ENCODE assay signal across 29 cellular contexts in genomic region chr11:8713760-8714159, GRCh38. TPM values are rescaled to one million over a fixed set of nuclear protein-coding genes. Genes with fewer than 3 reads are reported as not detected.
DNase-seq lines count a peak whose midpoint lies in the region; ATAC-seq, FAIRE-seq and TF ChIP-seq lines count a peak whose summit lies in the region.
"Had no signal": no experiment of that assay in that cellular context is flagged by ENCODE, and none has a peak within 500 bp of the region (broad histone marks: within the 10 kb centered on the region; RNA-seq: fewer than 3 reads in every experiment).

No MANE protein-coding gene starts in this region.

- 0 out of 2 replicates have a peak overlapping the region, but pooled peaks have one; percentile 59 for H3K27ac Mint-ChIP-seq in GM23338
- peak overlapping the region; percentile 95 for H3K27ac Mint-ChIP-seq in endodermal cell
- H3K27ac Mint-ChIP-seq: activated CD8-positive, alpha-beta memory T cell treated with anti-CD3 and anti-CD28 coated beads, Interleukin-2, amount 10 ng/mL, durations not matched to agents 7 days and 5 days; CD8-positive, alpha-beta memory T cell; mesothelial cell of epicardium; naive thymus-derived CD4-positive, alpha-beta T cell; stimulated activated effector memory CD8-positive, alpha-beta T cell treated with anti-CD3 and anti-CD28 coated beads, Interleukin-12 subunit alpha, Interleukin-12 subunit beta, amount 100 ng/mL, for 72 hours had no signal

- H3K27me3 Mint-ChIP-seq in GM23338 (ENCODE audit: insufficient read depth, low read depth, poor library complexity), result peaks cover 20% of the 10 kb centered on the region
- no peaks in the 10 kb centered on the region for H3K27me3 Mint-ChIP-seq in endodermal cell (ENCODE audit: insufficient read depth)
- H3K27me3 Mint-ChIP-seq: activated CD8-positive, alpha-beta memory T cell treated with anti-CD3 and anti-CD28 coated beads, Interleukin-2, amount 10 ng/mL, durations not matched to agents 7 days and 5 days had no signal

- H3K27ac ChIP-seq in GM23338 (ENCODE audit: low read depth) (no peak overlapping the region), endodermal cell (ENCODE audit: low read depth, low read length) (peak overlapping the region; percentile 30), HepG2 (ENCODE audit: extremely low read length, insufficient read depth, low read length) (peak overlapping the region; percentile 26), gastrocnemius medialis (peak overlapping the region; percentile 23 to 79 (median 49))
- H3K27ac ChIP-seq: brain microvascular endothelial cell, epithelial cell of prostate had no signal

- H3K36me3 ChIP-seq in GM23338 (ENCODE audit: insufficient read depth) (no peaks in the 10 kb centered on the region), endodermal cell (ENCODE audit: control insufficient read depth, insufficient read depth, low read length) (peaks cover 92% of the 10 kb centered on the region), HepG2 (replicated peaks in 1 of 2; ENCODE audit: control insufficient read depth in 1 of 2, insufficient read depth in 2 of 2, low read length in 2 of 2) (peaks cover 0 to 10% of the 10 kb centered on the region in 2 experiments; a peak in 2 of 5 replicates), gastrocnemius medialis (peaks cover 0 to 9% of the 10 kb centered on the region in 2 donors)
- H3K36me3 ChIP-seq: BE2C had no signal

- H3K36me3 Mint-ChIP-seq in GM23338 (ENCODE audit: low read depth) (peaks cover 12% of the 10 kb centered on the region), endodermal cell (ENCODE audit: low read depth) (peaks cover 34% of the 10 kb centered on the region)
- H3K36me3 Mint-ChIP-seq: activated CD8-positive, alpha-beta memory T cell treated with anti-CD3 and anti-CD28 coated beads, Interleukin-2, amount 10 ng/mL, durations not matched to agents 7 days and 5 days; naive thymus-derived CD4-positive, alpha-beta T cell; stimulated activated effector memory CD8-positive, alpha-beta T cell treated with anti-CD3 and anti-CD28 coated beads, Interleukin-12 subunit alpha, Interleukin-12 subunit beta, amount 100 ng/mL, for 72 hours had no signal

- H3F3A ChIP-seq in GM23338 (replicated peaks; ENCODE audit: low read depth), result no peaks in the 10 kb centered on the region

- 40 to 41% methylated on average over 5 of the region's 5 CpGs for WGBS in endodermal cell (ENCODE audit: insufficient coverage in 1 of 2, insufficient read length in 1 of 2), 2 experiments
- 22% methylated on average over 5 of the region's 5 CpGs for WGBS in HepG2 (ENCODE audit: low lambda C conversion rate)

- peak; percentile 92 for FAIRE-seq in HepG2 (lab: Jason Lieb, UNC)
- no peak for FAIRE-seq in urothelium cell line (lab: Jason Lieb, UNC)
- FAIRE-seq: GM12891, H1 had no signal

- no peak overlapping the region for H3K4me3 Mint-ChIP-seq in GM23338
- peak overlapping the region; percentile 13 for H3K4me3 Mint-ChIP-seq in endodermal cell
- H3K4me3 Mint-ChIP-seq: activated CD8-positive, alpha-beta memory T cell treated with anti-CD3 and anti-CD28 coated beads, Interleukin-2, amount 10 ng/mL, durations not matched to agents 7 days and 5 days; CD8-positive, alpha-beta memory T cell; mesothelial cell of epicardium; stimulated activated effector memory CD8-positive, alpha-beta T cell treated with anti-CD3 and anti-CD28 coated beads, Interleukin-12 subunit alpha, Interleukin-12 subunit beta, amount 100 ng/mL, for 72 hours had no signal

- no peaks in the 10 kb centered on the region for H3K9me2 ChIP-seq in GM23338 (ENCODE audit: insufficient read depth)

- TF ChIP-seq CTCF in GM23338 (conservative IDR thresholded peaks at IDR 0.05; ENCODE audit: low read depth in 2 of 2) (no peak), endodermal cell (conservative IDR thresholded peaks at IDR 0.05) (no peak), HepG2 (CRISPR knock-in tag; IDR thresholded peaks at IDR 0.05) (no peak), gastrocnemius medialis (IDR thresholded peaks at IDR 0.05 in 4 of 5, conservative IDR thresholded peaks at IDR 0.05 in 1 of 5) (no peak)

- H3K9me3 ChIP-seq in endodermal cell (ENCODE audit: control insufficient read depth, low read length) (no peaks in the 10 kb centered on the region), HepG2 (ENCODE audit: low read length) (no peaks in the 10 kb centered on the region), gastrocnemius medialis (no peaks in the 10 kb centered on the region)
- H3K9me3 ChIP-seq: BE2C, heart left ventricle, MG63 had no signal

- H3K27me3 ChIP-seq in GM23338 (ENCODE audit: insufficient read depth), result no peaks in the 10 kb centered on the region
- H3K27me3 ChIP-seq in endodermal cell (ENCODE audit: control insufficient read depth, insufficient read depth, low read length, poor library complexity, severe bottlenecking), result no peaks in the 10 kb centered on the region
- H3K27me3 ChIP-seq in HepG2 (ENCODE audit: control insufficient read depth in 1 of 2, insufficient read depth in 2 of 2, low read length in 2 of 2), result no peaks in the 10 kb centered on the region
- H3K27me3 ChIP-seq in gastrocnemius medialis, result no peaks in the 10 kb centered on the region
- H3K27me3 ChIP-seq: BE2C, brain microvascular endothelial cell, heart left ventricle, MG63 had no signal

- TF ChIP-seq POLR2A in HepG2 (IDR thresholded peaks at IDR 0.05; ENCODE audit: insufficient read depth in 1 of 2, low read depth in 2 of 2, low read length in 2 of 2) (no peak), gastrocnemius medialis (IDR thresholded peaks at IDR 0.05) (no peak)

- H3K9ac ChIP-seq in endodermal cell (ENCODE audit: extremely low read depth, low read length, poor library complexity, severe bottlenecking), result peak overlapping the region; percentile 7
- H3K9ac ChIP-seq in HepG2 (ENCODE audit: insufficient read depth, low read depth, low read length), result no peak overlapping the region

- H3K9me3 Mint-ChIP-seq in GM23338 (no peaks in the 10 kb centered on the region), endodermal cell (no peaks in the 10 kb centered on the region)
- H3K9me3 Mint-ChIP-seq: CD8-positive, alpha-beta memory T cell; mesothelial cell of epicardium; stimulated activated effector memory CD8-positive, alpha-beta T cell treated with anti-CD3 and anti-CD28 coated beads, Interleukin-12 subunit alpha, Interleukin-12 subunit beta, amount 100 ng/mL, for 72 hours had no signal

- POLR2A ChIA-PET in HepG2 (lab: Yijun Ruan, JAX), result interaction anchor here (1.1 to 2.4 kb wide), 2 partner anchors 25 to 32 kb away, joined by 3 to 9 read pairs; partner anchors contain the start of genes RPL27A and TRIM66

- TF ChIP-seq EP300 in HepG2 (IDR thresholded peaks at IDR 0.05; ENCODE audit: low read depth in 2 of 2, low read length in 2 of 2) (no peak), HepG2 (CRISPR knock-in tag; IDR thresholded peaks at IDR 0.05; ENCODE audit: borderline replicate concordance) (no peak)

- no peaks in the 10 kb centered on the region for H3K79me2 ChIP-seq in GM23338 (replicated peaks; ENCODE audit: insufficient read depth)
- no peaks in the 10 kb centered on the region for H3K79me2 ChIP-seq in HepG2 (ENCODE audit: insufficient read depth, low read length)

- H2AFZ ChIP-seq in GM23338 (no peak overlapping the region), HepG2 (ENCODE audit: low read length) (no peak overlapping the region)

- intact Hi-C loops in HepG2 (cut with micrococcal nuclease; ENCODE audit: unreplicated experiment) (no loop called here), gastrocnemius medialis (cut with DNase I; ENCODE audit: low total_unique reads) (no loop called here)

- H3K4me1 Mint-ChIP-seq in GM23338, result peaks cover 28% of the 10 kb centered on the region
- peaks cover 47% of the 10 kb centered on the region for H3K4me1 Mint-ChIP-seq in endodermal cell

- H3K4me1 ChIP-seq in GM23338 (ENCODE audit: insufficient read depth) (peaks cover 7% of the 10 kb centered on the region), endodermal cell (ENCODE audit: control insufficient read depth, insufficient read depth, low read length) (peaks cover 20% of the 10 kb centered on the region), HepG2 (ENCODE audit: insufficient read depth, low read length) (peaks cover 60% of the 10 kb centered on the region), gastrocnemius medialis (peaks cover 48 to 61% of the 10 kb centered on the region in 2 donors)

- CTCF ChIA-PET in HepG2 (lab: Yijun Ruan, JAX; ENCODE audit: low intra/inter-chr PET ratio, low total read pairs), result no interaction called here

- no peak for ATAC-seq in GM23338
- peak; percentile 79 for ATAC-seq in HepG2
- ATAC-seq in gastrocnemius medialis, result no peak
- ATAC-seq in HG02938 (IDR thresholded peaks at IDR 0.05; ENCODE audit: unreplicated experiment), result no peak
- ATAC-seq: activated CD8-positive, alpha-beta memory T cell treated with anti-CD3 and anti-CD28 coated beads, Interleukin-2, amount 10 ng/mL, durations not matched to agents 7 days and 5 days; naive thymus-derived CD4-positive, alpha-beta T cell; stimulated activated effector memory CD8-positive, alpha-beta T cell treated with anti-CD3 and anti-CD28 coated beads, Interleukin-12 subunit alpha, Interleukin-12 subunit beta, amount 100 ng/mL, for 72 hours had no signal

- TF ChIP-seq RAD21 in HepG2 (CRISPR knock-in tag; IDR thresholded peaks at IDR 0.05), result no peak

- no peaks in the 10 kb centered on the region for H4K20me1 ChIP-seq in GM23338 (replicated peaks; ENCODE audit: insufficient read depth)
- no peaks in the 10 kb centered on the region for H4K20me1 ChIP-seq in HepG2 (ENCODE audit: insufficient read depth, low read length)

- no peak overlapping the region for H3K4me3 ChIP-seq in GM23338
- no peak overlapping the region for H3K4me3 ChIP-seq in endodermal cell (ENCODE audit: low read length)
- H3K4me3 ChIP-seq in HepG2 (replicated peaks in 1 of 3; ENCODE audit: insufficient read depth in 1 of 3, low read depth in 2 of 3, low read length in 3 of 3), result peak overlapping the region in 1 of 3 experiments; percentile 25; a peak in 2 of 6 replicates
- H3K4me3 ChIP-seq in gastrocnemius medialis, result no peak overlapping the region
- H3K4me3 ChIP-seq: heart left ventricle, MG63 had no signal

- in situ Hi-C loops in HepG2 (cut with HindIII; ENCODE audit: extremely low pct_ligation_motif_present, low pct_unique_long_range_greater_than_20kb) (no loop called here), gastrocnemius medialis (cut with MboI; ENCODE audit: low sequenced_read_pairs in 4 of 4) (no loop called here)

- H3K4me2 ChIP-seq in GM23338, result no peak overlapping the region
- peak overlapping the region; percentile 27 for H3K4me2 ChIP-seq in HepG2 (ENCODE audit: low read depth, low read length)

- BruUV-seq in HepG2 (replicated peaks; lab: Mats Ljungman, UMichigan), result no TSS peak

- DNase-seq in GM23338 (ENCODE audit: low spot score), result no peak
- peak; percentile 88 for DNase-seq in endodermal cell
- DNase-seq in HepG2 (ENCODE audit: low spot score), result peak; percentile 51
- DNase-seq in gastrocnemius medialis, result no peak
- DNase-seq in urothelium cell line (ENCODE audit: low spot score), result no peak
- DNase-seq in DMS153 treated with DMSO at 0.1 percent for 48 hours (lab: John Stamatoyannopoulos, UW; ENCODE audit: unreplicated experiment), result no peak
- DNase-seq in NCI-H82 (lab: John Stamatoyannopoulos, UW), result no peak
- DNase-seq: activated CD4-positive, CD25-positive, alpha-beta regulatory T cell; activated CD8-positive, alpha-beta memory T cell treated with anti-CD3 and anti-CD28 coated beads, Interleukin-2, amount 10 ng/mL, durations not matched to agents 7 days and 5 days; activated T-cell treated with anti-CD3 and anti-CD28 coated beads, Interleukin-2, amount 50 U/mL, for 48 hours; BE2C; brain microvascular endothelial cell; CD8-positive, alpha-beta memory T cell; DMS 273 treated with DMSO at 0.1 percent for 48 hours; KG1; MG63; naive thymus-derived CD4-positive, alpha-beta T cell; NCI-H2081 treated with DMSO at 0.1 percent for 48 hours; NCI-H345; NCI-H748 treated with DMSO at 0.1 percent for 48 hours; stimulated activated CD4-positive, alpha-beta T cell treated with anti-CD3 and anti-CD28 coated beads, Interleukin-2, amount 100 ng/mL, for 48 hours; T-helper 1 cell had no signal

RNA-seq across cellular contexts. Expression of gene RPL27A, which starts 31.2 kb away (rescaled TPM):
- 961 and 1,283 TPM in 2 replicates for total RNA-seq in GM23338 (2014; rRNA removed; shearing (Covaris generic))
- polyA plus RNA-seq in GM23338 (2016; fragmentation: Nextera tagmentation; extraction: Ambion mirVana), result 3,167 and 3,552 TPM in 2 replicates
- total RNA-seq in endodermal cell, result 1,000 to 10,000 TPM; 1,114 to 1,791 TPM
- 2,532 TPM for polyA plus RNA-seq in endodermal cell (2013, experiment 1 of 2)
- polyA plus RNA-seq in endodermal cell (2013, experiment 2 of 2), result 2,350 TPM
- total RNA-seq in HepG2 (2016; rRNA removed; fragmentation: Illumina TruSeq; extraction: Trizol), result 2,153 and 2,707 TPM in 2 replicates
- 3,399 and 3,946 TPM in 2 replicates for total RNA-seq in HepG2 (2016; cell fraction: cytosol; rRNA removed; fragmentation: Illumina TruSeq; extraction: Trizol; ENCODE audit: low read depth)
- total RNA-seq in HepG2 (2016; cell fraction: insoluble cytoplasmic fraction; rRNA removed; fragmentation: Illumina TruSeq; extraction: Trizol), result 2,233 and 2,738 TPM in 2 replicates
- 4,869 and 5,089 TPM in 2 replicates for total RNA-seq in HepG2 (2016; cell fraction: membrane; rRNA removed; fragmentation: Illumina TruSeq; extraction: Trizol)
- 939 and 964 TPM in 2 replicates for total RNA-seq in HepG2 (2016; cell fraction: nucleus; rRNA removed; fragmentation: Illumina TruSeq; extraction: Trizol)
- polyA plus RNA-seq in HepG2 (2011; rRNA removed), result 1,417 and 1,531 TPM in 2 replicates
- polyA plus RNA-seq in HepG2 (2011; cell fraction: cytosol; rRNA removed), result 1,474 and 2,087 TPM in 2 replicates
- 305 and 370 TPM in 2 replicates for polyA plus RNA-seq in HepG2 (2011; cell fraction: nucleus; rRNA removed)
- polyA plus RNA-seq in HepG2 (2012), result 1,992 and 2,004 TPM in 2 replicates
- 4,970 and 5,082 TPM in 2 replicates for polyA plus RNA-seq in HepG2 (2016; cell fraction: cytosol; fragmentation: Illumina TruSeq; extraction: Trizol; ENCODE audit: low read depth)
- polyA plus RNA-seq in HepG2 (2016; cell fraction: insoluble cytoplasmic fraction; fragmentation: Illumina TruSeq; extraction: Trizol; ENCODE audit: low read depth), result 3,334 and 3,710 TPM in 2 replicates
- 5,948 and 6,204 TPM in 2 replicates for polyA plus RNA-seq in HepG2 (2016; cell fraction: membrane; fragmentation: Illumina TruSeq; extraction: Trizol; ENCODE audit: low read depth)
- 1,777 and 1,903 TPM in 2 replicates for polyA plus RNA-seq in HepG2 (2016; cell fraction: nucleus; fragmentation: Illumina TruSeq; extraction: Trizol; ENCODE audit: insufficient read depth, low read depth)
- 284 and 635 TPM in 2 replicates for polyA minus RNA-seq in HepG2 (2011; rRNA and poly(A)+ RNA removed; ENCODE audit: low replicate concordance)
- polyA minus RNA-seq in HepG2 (2011; cell fraction: cytosol; rRNA and poly(A)+ RNA removed), result 320 and 336 TPM in 2 replicates
- 339 and 420 TPM in 2 replicates for polyA minus RNA-seq in HepG2 (2011; cell fraction: nucleus; rRNA and poly(A)+ RNA removed)
- total RNA-seq in gastrocnemius medialis, result 100 to 1,000 TPM; 598 to 693 (median 633) TPM

RNA-seq across cellular contexts. Expression of gene TRIM66, which starts 31.3 kb away (rescaled TPM):
- 1.9 and 3.3 TPM in 2 replicates for total RNA-seq in GM23338 (2014; rRNA removed; shearing (Covaris generic))
- polyA plus RNA-seq in GM23338 (2016; fragmentation: Nextera tagmentation; extraction: Ambion mirVana), result 1.0 and 1.1 TPM in 2 replicates
- total RNA-seq in endodermal cell, result 1 to 10 TPM; 4.3 to 4.6 TPM
- 7.1 TPM for polyA plus RNA-seq in endodermal cell (2013, experiment 1 of 2)
- 3.7 TPM for polyA plus RNA-seq in endodermal cell (2013, experiment 2 of 2)
- 4.9 and 5.6 TPM in 2 replicates for total RNA-seq in HepG2 (2016; rRNA removed; fragmentation: Illumina TruSeq; extraction: Trizol)
- total RNA-seq in HepG2 (2016; cell fraction: cytosol; rRNA removed; fragmentation: Illumina TruSeq; extraction: Trizol; ENCODE audit: low read depth), result 1.4 and 2.4 TPM in 2 replicates
- 4.9 and 5.0 TPM in 2 replicates for total RNA-seq in HepG2 (2016; cell fraction: insoluble cytoplasmic fraction; rRNA removed; fragmentation: Illumina TruSeq; extraction: Trizol)
- 1.9 and 2.3 TPM in 2 replicates for total RNA-seq in HepG2 (2016; cell fraction: membrane; rRNA removed; fragmentation: Illumina TruSeq; extraction: Trizol)
- 19.3 and 22.0 TPM in 2 replicates for total RNA-seq in HepG2 (2016; cell fraction: nucleus; rRNA removed; fragmentation: Illumina TruSeq; extraction: Trizol)
- polyA plus RNA-seq in HepG2 (2011; rRNA removed), result 6.1 and 7.6 TPM in 2 replicates
- 1.7 and 1.8 TPM in 2 replicates for polyA plus RNA-seq in HepG2 (2011; cell fraction: cytosol; rRNA removed)
- polyA plus RNA-seq in HepG2 (2011; cell fraction: nucleus; rRNA removed), result 24.5 and 26.0 TPM in 2 replicates
- polyA plus RNA-seq in HepG2 (2012), result 5.0 and 5.3 TPM in 2 replicates
- polyA plus RNA-seq in HepG2 (2016; cell fraction: cytosol; fragmentation: Illumina TruSeq; extraction: Trizol; ENCODE audit: low read depth), result 0.43 and 0.66 TPM in 2 replicates
- 2.1 and 3.1 TPM in 2 replicates for polyA plus RNA-seq in HepG2 (2016; cell fraction: insoluble cytoplasmic fraction; fragmentation: Illumina TruSeq; extraction: Trizol; ENCODE audit: low read depth)
- polyA plus RNA-seq in HepG2 (2016; cell fraction: membrane; fragmentation: Illumina TruSeq; extraction: Trizol; ENCODE audit: low read depth), result 1.2 and 1.3 TPM in 2 replicates
- 18.3 and 20.6 TPM in 2 replicates for polyA plus RNA-seq in HepG2 (2016; cell fraction: nucleus; fragmentation: Illumina TruSeq; extraction: Trizol; ENCODE audit: insufficient read depth, low read depth)
- polyA minus RNA-seq in HepG2 (2011; rRNA and poly(A)+ RNA removed; ENCODE audit: low replicate concordance), result 6.2 and 10.3 TPM in 2 replicates
- polyA minus RNA-seq in HepG2 (2011; cell fraction: cytosol; rRNA and poly(A)+ RNA removed), result 1.2 and 2.4 TPM in 2 replicates
- polyA minus RNA-seq in HepG2 (2011; cell fraction: nucleus; rRNA and poly(A)+ RNA removed), result 26.0 and 33.4 TPM in 2 replicates
- 1 to 10 TPM in 2 of 4 donors, under 1 TPM in 2; 0.55 to 6.5 (median 1.1) TPM for total RNA-seq in gastrocnemius medialis

Comparison
In these comparisons a context has a peak if more than half of its experiments do, and no peak if none do; other contexts are left out.
1. DNase-seq: peak in endodermal cell (single experiment) and HepG2 (single experiment); none in GM23338 (single experiment), gastrocnemius medialis (0 of 2), urothelium cell line (single experiment), DMS153 treated with DMSO at 0.1 percent for 48 hours (single experiment) and NCI-H82 (single experiment).